ENCODE assay signal across 18 cellular contexts in the genomic region with DNA sequence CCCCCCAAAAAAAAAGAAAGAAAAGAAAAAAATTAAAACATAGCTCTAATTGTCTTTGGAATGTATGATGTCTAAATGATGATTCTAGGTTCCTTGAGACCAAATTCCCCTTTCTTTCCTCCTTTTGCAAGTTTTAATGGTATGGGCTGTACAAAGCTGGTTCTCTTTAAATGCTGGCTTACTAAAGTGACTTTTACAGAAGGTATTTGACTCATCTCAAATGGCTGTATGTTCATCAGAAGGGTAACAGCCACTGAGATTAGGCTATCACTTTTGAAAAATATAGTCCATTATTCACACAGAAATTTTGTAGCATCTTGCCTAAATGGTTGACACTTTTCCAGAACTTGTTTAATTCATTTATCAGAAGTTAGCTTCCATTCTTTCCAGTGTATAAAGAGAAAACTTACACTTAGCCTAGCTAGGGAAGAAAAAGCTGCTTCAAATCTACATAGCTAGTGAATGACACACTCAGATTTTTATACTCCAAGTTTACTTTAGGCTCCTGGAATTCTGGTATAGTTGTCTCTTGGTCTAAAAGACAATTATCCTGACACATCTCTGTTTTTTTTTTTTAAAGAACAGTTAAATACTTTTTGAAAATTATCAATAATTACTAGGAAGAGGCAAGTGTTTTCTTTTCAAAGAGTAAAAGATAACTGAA.
"Had no signal": no experiment of that assay in that cellular context is flagged by ENCODE, and none has a peak within 500 bp of the region (broad histone marks: within the 10 kb centered on the region; RNA-seq: fewer than 3 reads in every experiment).

No MANE protein-coding gene starts in this region.

- H3K79me2 ChIP-seq: hepatocyte had no signal

- ATAC-seq: left cardiac atrium; lower lobe of right lung; natural killer cell treated with Interleukin-12 subunit alpha and Interleukin-12 subunit beta and Interleukin-15 and Interleukin-18, amount 100 ng/mL, for 72 hours; pancreas; right cardiac atrium had no signal

- H3K9me3 ChIP-seq: esophagus squamous epithelium, left ventricle myocardium inferior, lower lobe of right lung, pancreas had no signal

- DNase-seq: dermis blood vessel endothelial cell; esophagus squamous epithelium; foreskin melanocyte; head of caudate nucleus; kidney; left cardiac atrium; left ventricle myocardium inferior; lower lobe of right lung; nucleus accumbens; pancreas; right cardiac atrium; small intestine; stimulated activated CD4-positive, alpha-beta T cell treated with anti-CD3 and anti-CD28 coated beads, Interleukin-2, amount 100 ng/mL, for 48 hours; stimulated activated naive CD4-positive, alpha-beta T cell treated with Interleukin-2 at 50 U/mL for 16 hours; trophoblast cell had no signal

- H3K4me1 ChIP-seq: esophagus squamous epithelium, left ventricle myocardium inferior, lower lobe of right lung, neural progenitor cell, pancreas had no signal

- H3K27ac ChIP-seq: esophagus squamous epithelium, hepatocyte, left ventricle myocardium inferior, lower lobe of right lung, neural progenitor cell, pancreas had no signal

- H3K4me3 ChIP-seq: esophagus squamous epithelium, hepatocyte, left ventricle myocardium inferior, lower lobe of right lung, neural progenitor cell, pancreas had no signal

- H3K9ac ChIP-seq: neural progenitor cell had no signal

- H3K4me2 ChIP-seq: hepatocyte, neural progenitor cell had no signal

- H3K27me3 ChIP-seq: esophagus squamous epithelium, hepatocyte, neural progenitor cell, pancreas had no signal

- H3K36me3 ChIP-seq: esophagus squamous epithelium, left ventricle myocardium inferior, lower lobe of right lung, neural progenitor cell, pancreas had no signal

- H2AFZ ChIP-seq: hepatocyte, neural progenitor cell had no signal
